ENCODE assay signal across 1 cellular context in genomic region chr11:121560251-121560650, GRCh38.
TF ChIP-seq lines count a peak whose summit lies in the region.

No MANE protein-coding gene starts in this region.

TF ChIP-seq in liver, 16 proteins besides CTCF, POLR2A, EP300 and RAD21 (continued from another document):
- TF ChIP-seq MAX (IDR thresholded peaks at IDR 0.05) (no peak), ZBTB33 (IDR thresholded peaks at IDR 0.05) (no peak), FOXA1 (IDR thresholded peaks at IDR 0.05) (no peak), TAF1 (conservative IDR thresholded peaks at IDR 0.05) (no peak), EGR1 (IDR thresholded peaks at IDR 0.05; ENCODE audit: low read depth in 2 of 2) (no peak), HNF4A (conservative IDR thresholded peaks at IDR 0.05) (no peak), SP1 (IDR thresholded peaks at IDR 0.05) (no peak), FOXA2 (IDR thresholded peaks at IDR 0.05) (no peak), GABPA (IDR thresholded peaks at IDR 0.05 in 1 of 2, conservative IDR thresholded peaks at IDR 0.05 in 1 of 2) (no peak), NR2F2 (IDR thresholded peaks at IDR 0.05) (no peak)
TF ChIP-seq in liver: peak in this region for 0.
